Comparison of ENCODE assay signal across 9 cellular contexts in the genomic region with DNA sequence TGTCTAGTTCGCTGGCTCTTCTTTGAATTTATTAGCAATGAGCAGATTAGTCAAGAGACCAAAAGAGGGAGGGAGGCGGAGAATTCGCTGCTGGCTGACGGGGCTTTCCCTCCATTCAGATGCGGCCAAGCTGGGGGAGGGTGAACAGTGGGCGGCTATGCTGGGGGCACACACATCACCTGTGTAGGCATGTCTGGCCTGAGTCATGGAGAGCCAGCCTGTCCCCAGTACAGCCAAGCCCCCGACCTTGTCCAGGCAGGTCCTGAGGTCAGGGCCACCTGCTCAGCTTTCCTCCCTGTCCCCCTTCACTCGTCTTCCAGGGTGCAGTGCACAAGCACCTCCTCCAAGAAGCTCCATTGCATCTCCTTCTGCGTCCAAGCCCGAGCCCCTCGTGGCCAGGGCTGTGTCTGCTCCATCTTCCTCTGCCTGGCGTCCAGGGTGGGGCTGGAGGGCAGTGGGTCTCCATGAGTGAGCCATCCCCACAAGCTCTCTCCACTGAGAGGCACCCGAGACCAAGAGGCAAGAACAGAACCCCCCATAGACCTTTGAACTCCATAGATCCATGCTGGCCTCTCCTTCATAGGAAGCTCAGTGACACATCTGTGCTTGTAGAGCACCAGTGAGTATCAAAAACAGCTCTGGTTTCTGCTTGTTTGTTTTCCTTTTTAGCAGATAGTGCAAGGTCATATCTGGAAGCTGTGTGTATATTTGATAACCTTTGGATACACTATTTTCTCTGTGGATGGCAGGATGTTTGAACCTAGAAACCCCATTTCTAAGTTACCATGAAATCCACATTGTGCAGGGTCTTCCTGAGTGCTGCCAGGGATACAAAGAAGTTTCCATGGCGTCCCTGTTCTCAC. TPM values are rescaled to one million over a fixed set of nuclear protein-coding genes. Genes with fewer than 3 reads are reported as not detected.
DNase-seq lines count a peak whose midpoint lies in the region; ATAC-seq lines count a peak whose summit lies in the region.
"Had no signal": no experiment of that assay in that cellular context is flagged by ENCODE, and none has a peak within 500 bp of the region (broad histone marks: within the 10 kb centered on the region; RNA-seq: fewer than 3 reads in every experiment).

No MANE protein-coding gene starts in this region.

- peak overlapping the region; percentile 87 for H3K27ac ChIP-seq in SJSA1

- peak; percentile 33 for ATAC-seq in GM18502 (IDR thresholded peaks at IDR 0.05; ENCODE audit: poor library complexity, unreplicated experiment)
- ATAC-seq in left ventricle myocardium superior: no peak
- ATAC-seq in sciatic nerve: no peak

- DNase-seq in SJSA1 (ENCODE audit: low read depth in 1 of 2, low spot score in 2 of 2) (no peak), left ventricle myocardium superior (peak; percentile 26), sciatic nerve (ENCODE audit: low spot score) (peak; percentile 65), NCI-H526 treated with DMSO at 0.1 percent for 48 hours (lab: John Stamatoyannopoulos, UW) (no peak), A172 (ENCODE audit: low spot score) (no peak), GM03348 (ENCODE audit: low spot score) (no peak), AG20443 (ENCODE audit: low spot score) (no peak)
- DNase-seq: activated CD4-positive, CD25-positive, alpha-beta regulatory T cell had no signal

- H3K4me3 ChIP-seq in SJSA1: no peak overlapping the region

- H3K27me3 ChIP-seq in SJSA1 (replicated peaks): no peaks in the 10 kb centered on the region

- intact Hi-C loops in left ventricle myocardium superior (cut with micrococcal nuclease): no loop called here
- intact Hi-C loops in sciatic nerve (cut with DNase I): loop anchor here (2.0 kb wide), 1 partner anchor 20 kb away; a partner anchor contains a TSS

- peaks cover 47% of the 10 kb centered on the region for H3K36me3 ChIP-seq in SJSA1

- H3K4me1 ChIP-seq in SJSA1 (replicated peaks): peaks cover 97% of the 10 kb centered on the region

- H3K9me3 ChIP-seq in SJSA1 (replicated peaks): no peaks in the 10 kb centered on the region

RNA-seq across cellular contexts. Expression of a gene that starts 1.9 kb away (rescaled TPM):
- 4.9 and 6.8 TPM in 2 replicates for total RNA-seq in SJSA1 (2014; rRNA removed; shearing (Covaris generic))
- total RNA-seq in left ventricle myocardium superior: 32.2 TPM
- total RNA-seq in sciatic nerve: 190 TPM
- total RNA-seq in A172 (2014; rRNA removed; shearing (Covaris generic)): 2.2 and 6.5 TPM in 2 replicates

RNA-seq across cellular contexts. Expression of a gene that starts 20.2 kb away (rescaled TPM):
- total RNA-seq in SJSA1 (2014; rRNA removed; shearing (Covaris generic)): 59.6 and 88.5 TPM in 2 replicates
- 12.6 TPM for total RNA-seq in left ventricle myocardium superior
- total RNA-seq in sciatic nerve: 24.9 TPM
- total RNA-seq in A172 (2014; rRNA removed; shearing (Covaris generic)): 7.0 and 7.9 TPM in 2 replicates

RNA-seq across cellular contexts. Expression of a gene that starts 20.9 kb away (rescaled TPM):
- 9.2 and 19.7 TPM in 2 replicates for total RNA-seq in SJSA1 (2014; rRNA removed; shearing (Covaris generic))
- total RNA-seq in left ventricle myocardium superior (93.5 TPM), sciatic nerve (63.7 TPM)
- 3.2 and 9.6 TPM in 2 replicates for total RNA-seq in A172 (2014; rRNA removed; shearing (Covaris generic))

Comparison
In these comparisons a context has a peak if more than half of its experiments do, and no peak if none do; other contexts are left out.
1. DNase-seq: peak in left ventricle myocardium superior (single experiment) and sciatic nerve (single experiment); none in SJSA1 (0 of 2), NCI-H526 treated with DMSO at 0.1 percent for 48 hours (single experiment), A172 (single experiment), GM03348 (single experiment) and AG20443 (single experiment).